ENCODE assay signal across 1 cellular context in the genomic region with DNA sequence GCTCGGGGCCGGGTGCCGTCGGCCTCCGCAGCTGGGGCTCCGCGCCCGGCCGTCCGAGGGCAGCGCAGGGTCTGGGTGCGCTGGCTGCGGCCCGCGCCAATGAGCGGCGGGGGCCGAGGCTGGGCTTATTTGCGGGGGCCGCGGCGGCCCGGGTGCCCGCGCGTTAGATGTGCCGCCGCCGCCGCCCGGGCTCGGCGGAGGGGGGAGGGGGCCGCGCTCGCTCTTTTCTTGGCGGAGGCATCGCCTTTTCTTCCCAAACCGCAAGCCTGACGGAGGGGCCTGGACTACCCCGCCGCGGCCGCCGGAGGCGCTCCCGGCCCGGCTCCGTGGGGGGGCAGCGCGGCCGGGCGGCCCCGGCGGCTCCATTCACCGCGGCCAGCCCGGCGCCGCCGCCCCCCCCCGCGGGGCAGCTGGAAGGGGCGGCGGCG.
TF ChIP-seq lines count a peak whose summit lies in the region.

A gene (minus strand): TSS at position 101 of the 428 bp plus-strand sequence. CDS start 278 bp downstream, outside the sequence.

TF ChIP-seq in HepG2, 621 proteins besides CTCF, POLR2A, EP300 and RAD21 (continued from another document and continues in another):
- TF ChIP-seq PHF20 (CRISPR knock-in tag; IDR thresholded peaks at IDR 0.05), result no peak
- no peak for TF ChIP-seq ETV6 (CRISPR knock-in tag; conservative IDR thresholded peaks at IDR 0.05)
- TF ChIP-seq, protein P1, sequence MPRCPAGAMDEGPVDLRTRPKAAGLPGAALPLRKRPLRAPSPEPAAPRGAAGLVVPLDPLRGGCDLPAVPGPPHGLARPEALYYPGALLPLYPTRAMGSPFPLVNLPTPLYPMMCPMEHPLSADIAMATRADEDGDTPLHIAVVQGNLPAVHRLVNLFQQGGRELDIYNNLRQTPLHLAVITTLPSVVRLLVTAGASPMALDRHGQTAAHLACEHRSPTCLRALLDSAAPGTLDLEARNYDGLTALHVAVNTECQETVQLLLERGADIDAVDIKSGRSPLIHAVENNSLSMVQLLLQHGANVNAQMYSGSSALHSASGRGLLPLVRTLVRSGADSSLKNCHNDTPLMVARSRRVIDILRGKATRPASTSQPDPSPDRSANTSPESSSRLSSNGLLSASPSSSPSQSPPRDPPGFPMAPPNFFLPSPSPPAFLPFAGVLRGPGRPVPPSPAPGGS (CRISPR knock-in tag; IDR thresholded peaks at IDR 0.05), result no peak; the same call in 1 of the 2 replicates
- TF ChIP-seq, protein P2, sequence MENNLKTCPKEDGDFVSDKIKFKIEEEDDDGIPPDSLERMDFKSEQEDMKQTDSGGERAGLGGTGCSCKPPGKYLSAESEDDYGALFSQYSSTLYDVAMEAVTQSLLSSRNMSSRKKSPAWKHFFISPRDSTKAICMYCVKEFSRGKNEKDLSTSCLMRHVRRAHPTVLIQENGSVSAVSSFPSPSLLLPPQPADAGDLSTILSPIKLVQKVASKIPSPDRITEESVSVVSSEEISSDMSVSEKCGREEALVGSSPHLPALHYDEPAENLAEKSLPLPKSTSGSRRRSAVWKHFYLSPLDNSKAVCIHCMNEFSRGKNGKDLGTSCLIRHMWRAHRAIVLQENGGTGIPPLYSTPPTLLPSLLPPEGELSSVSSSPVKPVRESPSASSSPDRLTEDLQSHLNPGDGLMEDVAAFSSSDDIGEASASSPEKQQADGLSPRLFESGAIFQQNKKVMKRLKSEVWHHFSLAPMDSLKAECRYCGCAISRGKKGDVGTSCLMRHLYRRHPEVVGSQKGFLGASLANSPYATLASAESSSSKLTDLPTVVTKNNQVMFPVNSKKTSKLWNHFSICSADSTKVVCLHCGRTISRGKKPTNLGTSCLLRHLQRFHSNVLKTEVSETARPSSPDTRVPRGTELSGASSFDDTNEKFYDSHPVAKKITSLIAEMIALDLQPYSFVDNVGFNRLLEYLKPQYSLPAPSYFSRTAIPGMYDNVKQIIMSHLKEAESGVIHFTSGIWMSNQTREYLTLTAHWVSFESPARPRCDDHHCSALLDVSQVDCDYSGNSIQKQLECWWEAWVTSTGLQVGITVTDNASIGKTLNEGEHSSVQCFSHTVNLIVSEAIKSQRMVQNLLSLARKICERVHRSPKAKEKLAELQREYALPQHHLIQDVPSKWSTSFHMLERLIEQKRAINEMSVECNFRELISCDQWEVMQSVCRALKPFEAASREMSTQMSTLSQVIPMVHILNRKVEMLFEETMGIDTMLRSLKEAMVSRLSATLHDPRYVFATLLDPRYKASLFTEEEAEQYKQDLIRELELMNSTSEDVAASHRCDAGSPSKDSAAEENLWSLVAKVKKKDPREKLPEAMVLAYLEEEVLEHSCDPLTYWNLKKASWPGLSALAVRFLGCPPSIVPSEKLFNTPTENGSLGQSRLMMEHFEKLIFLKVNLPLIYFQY (CRISPR knock-in tag; IDR thresholded peaks at IDR 0.05; ENCODE audit: borderline replicate concordance), result no peak
- TF ChIP-seq, protein P3, sequence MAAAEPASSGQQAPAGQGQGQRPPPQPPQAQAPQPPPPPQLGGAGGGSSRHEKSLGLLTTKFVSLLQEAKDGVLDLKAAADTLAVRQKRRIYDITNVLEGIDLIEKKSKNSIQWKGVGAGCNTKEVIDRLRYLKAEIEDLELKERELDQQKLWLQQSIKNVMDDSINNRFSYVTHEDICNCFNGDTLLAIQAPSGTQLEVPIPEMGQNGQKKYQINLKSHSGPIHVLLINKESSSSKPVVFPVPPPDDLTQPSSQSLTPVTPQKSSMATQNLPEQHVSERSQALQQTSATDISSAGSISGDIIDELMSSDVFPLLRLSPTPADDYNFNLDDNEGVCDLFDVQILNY (CRISPR knock-in tag; conservative IDR thresholded peaks at IDR 0.05), result no peak
- TF ChIP-seq POLR2G (IDR thresholded peaks at IDR 0.05; ENCODE audit: low read depth, low read length), result 0 out of 2 replicates have a peak, but pooled peaks have one; percentile 24
- peak; percentile 92 for TF ChIP-seq SKI (IDR thresholded peaks at IDR 0.05; ENCODE audit: partially characterized antibody)
- TF ChIP-seq SALL2 (CRISPR knock-in tag; IDR thresholded peaks at IDR 0.05), result no peak
- no peak for TF ChIP-seq NBN (conservative IDR thresholded peaks at IDR 0.05)
- TF ChIP-seq, protein P4, sequence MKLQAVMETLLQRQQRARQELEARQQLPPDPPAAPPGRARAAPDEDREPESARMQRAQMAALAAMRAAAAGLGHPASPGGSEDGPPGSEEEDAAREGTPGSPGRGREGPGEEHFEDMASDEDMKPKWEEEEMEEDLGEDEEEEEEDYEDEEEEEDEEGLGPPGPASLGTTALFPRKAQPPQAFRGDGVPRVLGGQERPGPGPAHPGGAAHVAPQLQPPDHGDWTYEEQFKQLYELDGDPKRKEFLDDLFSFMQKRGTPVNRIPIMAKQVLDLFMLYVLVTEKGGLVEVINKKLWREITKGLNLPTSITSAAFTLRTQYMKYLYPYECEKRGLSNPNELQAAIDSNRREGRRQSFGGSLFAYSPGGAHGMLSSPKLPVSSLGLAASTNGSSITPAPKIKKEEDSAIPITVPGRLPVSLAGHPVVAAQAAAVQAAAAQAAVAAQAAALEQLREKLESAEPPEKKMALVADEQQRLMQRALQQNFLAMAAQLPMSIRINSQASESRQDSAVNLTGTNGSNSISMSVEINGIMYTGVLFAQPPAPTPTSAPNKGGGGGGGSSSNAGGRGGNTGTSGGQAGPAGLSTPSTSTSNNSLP (IDR thresholded peaks at IDR 0.05; ENCODE audit: low read depth, low read length), result no peak
- TF ChIP-seq, protein P5, sequence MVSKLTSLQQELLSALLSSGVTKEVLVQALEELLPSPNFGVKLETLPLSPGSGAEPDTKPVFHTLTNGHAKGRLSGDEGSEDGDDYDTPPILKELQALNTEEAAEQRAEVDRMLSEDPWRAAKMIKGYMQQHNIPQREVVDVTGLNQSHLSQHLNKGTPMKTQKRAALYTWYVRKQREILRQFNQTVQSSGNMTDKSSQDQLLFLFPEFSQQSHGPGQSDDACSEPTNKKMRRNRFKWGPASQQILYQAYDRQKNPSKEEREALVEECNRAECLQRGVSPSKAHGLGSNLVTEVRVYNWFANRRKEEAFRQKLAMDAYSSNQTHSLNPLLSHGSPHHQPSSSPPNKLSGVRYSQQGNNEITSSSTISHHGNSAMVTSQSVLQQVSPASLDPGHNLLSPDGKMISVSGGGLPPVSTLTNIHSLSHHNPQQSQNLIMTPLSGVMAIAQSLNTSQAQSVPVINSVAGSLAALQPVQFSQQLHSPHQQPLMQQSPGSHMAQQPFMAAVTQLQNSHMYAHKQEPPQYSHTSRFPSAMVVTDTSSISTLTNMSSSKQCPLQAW (CRISPR knock-in tag; IDR thresholded peaks at IDR 0.05), result no peak
- no peak; the same call in 1 of the 2 replicates for TF ChIP-seq ZSCAN31 (CRISPR knock-in tag; IDR thresholded peaks at IDR 0.05; ENCODE audit: low read depth)
- TF ChIP-seq FOXO1 (CRISPR knock-in tag; IDR thresholded peaks at IDR 0.05), result peak; percentile 2; the same call in 1 of the 2 replicates
- TF ChIP-seq SIN3A (IDR thresholded peaks at IDR 0.05; ENCODE audit: borderline replicate concordance, low read depth, low read length), result peak; percentile 49; the same call in 1 of the 2 replicates
- no peak for TF ChIP-seq NFE2 (CRISPR knock-in tag; IDR thresholded peaks at IDR 0.05)
- TF ChIP-seq TEAD2 (CRISPR knock-in tag; IDR thresholded peaks at IDR 0.05), result no peak
- TF ChIP-seq ZNF598 (CRISPR knock-in tag; IDR thresholded peaks at IDR 0.05; ENCODE audit: borderline replicate concordance), result no peak
- no peak for TF ChIP-seq SIX1 (CRISPR knock-in tag; IDR thresholded peaks at IDR 0.05; ENCODE audit: borderline replicate concordance)
- TF ChIP-seq MEIS2 (CRISPR knock-in tag; IDR thresholded peaks at IDR 0.05), result peak; percentile 34; the same call in 1 of the 2 replicates
- 0 out of 2 replicates have a peak, but pooled peaks have one; percentile 49 for TF ChIP-seq ZNF773 (CRISPR knock-in tag; IDR thresholded peaks at IDR 0.05; ENCODE audit: borderline replicate concordance)
- TF ChIP-seq PAF1 (CRISPR knock-in tag; IDR thresholded peaks at IDR 0.05), result no peak
- no peak for TF ChIP-seq ZNF781 (CRISPR knock-in tag; IDR thresholded peaks at IDR 0.05; ENCODE audit: borderline replicate concordance, not compliant biosample characterization)
- 0 out of 2 replicates have a peak, but pooled peaks have one; percentile 49 for TF ChIP-seq ZSCAN20 (CRISPR knock-in tag; IDR thresholded peaks at IDR 0.05; ENCODE audit: borderline replicate concordance)
- no peak for TF ChIP-seq PPARG (CRISPR knock-in tag; conservative IDR thresholded peaks at IDR 0.05)
- no peak for TF ChIP-seq ETV5 (CRISPR knock-in tag; IDR thresholded peaks at IDR 0.05; ENCODE audit: borderline replicate concordance)
- no peak for TF ChIP-seq ZNF724P (CRISPR knock-in tag; IDR thresholded peaks at IDR 0.05; ENCODE audit: borderline replicate concordance)
- TF ChIP-seq, protein P6, sequence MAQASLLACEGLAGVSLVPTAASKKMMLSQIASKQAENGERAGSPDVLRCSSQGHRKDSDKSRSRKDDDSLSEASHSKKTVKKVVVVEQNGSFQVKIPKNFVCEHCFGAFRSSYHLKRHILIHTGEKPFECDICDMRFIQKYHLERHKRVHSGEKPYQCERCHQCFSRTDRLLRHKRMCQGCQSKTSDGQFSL (CRISPR knock-in tag; IDR thresholded peaks at IDR 0.05), result peak; percentile 98
- TF ChIP-seq, protein P7, sequence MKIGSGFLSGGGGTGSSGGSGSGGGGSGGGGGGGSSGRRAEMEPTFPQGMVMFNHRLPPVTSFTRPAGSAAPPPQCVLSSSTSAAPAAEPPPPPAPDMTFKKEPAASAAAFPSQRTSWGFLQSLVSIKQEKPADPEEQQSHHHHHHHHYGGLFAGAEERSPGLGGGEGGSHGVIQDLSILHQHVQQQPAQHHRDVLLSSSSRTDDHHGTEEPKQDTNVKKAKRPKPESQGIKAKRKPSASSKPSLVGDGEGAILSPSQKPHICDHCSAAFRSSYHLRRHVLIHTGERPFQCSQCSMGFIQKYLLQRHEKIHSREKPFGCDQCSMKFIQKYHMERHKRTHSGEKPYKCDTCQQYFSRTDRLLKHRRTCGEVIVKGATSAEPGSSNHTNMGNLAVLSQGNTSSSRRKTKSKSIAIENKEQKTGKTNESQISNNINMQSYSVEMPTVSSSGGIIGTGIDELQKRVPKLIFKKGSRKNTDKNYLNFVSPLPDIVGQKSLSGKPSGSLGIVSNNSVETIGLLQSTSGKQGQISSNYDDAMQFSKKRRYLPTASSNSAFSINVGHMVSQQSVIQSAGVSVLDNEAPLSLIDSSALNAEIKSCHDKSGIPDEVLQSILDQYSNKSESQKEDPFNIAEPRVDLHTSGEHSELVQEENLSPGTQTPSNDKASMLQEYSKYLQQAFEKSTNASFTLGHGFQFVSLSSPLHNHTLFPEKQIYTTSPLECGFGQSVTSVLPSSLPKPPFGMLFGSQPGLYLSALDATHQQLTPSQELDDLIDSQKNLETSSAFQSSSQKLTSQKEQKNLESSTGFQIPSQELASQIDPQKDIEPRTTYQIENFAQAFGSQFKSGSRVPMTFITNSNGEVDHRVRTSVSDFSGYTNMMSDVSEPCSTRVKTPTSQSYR (CRISPR knock-in tag; IDR thresholded peaks at IDR 0.05; ENCODE audit: borderline replicate concordance), result peak; percentile 83
- TF ChIP-seq, protein P8, sequence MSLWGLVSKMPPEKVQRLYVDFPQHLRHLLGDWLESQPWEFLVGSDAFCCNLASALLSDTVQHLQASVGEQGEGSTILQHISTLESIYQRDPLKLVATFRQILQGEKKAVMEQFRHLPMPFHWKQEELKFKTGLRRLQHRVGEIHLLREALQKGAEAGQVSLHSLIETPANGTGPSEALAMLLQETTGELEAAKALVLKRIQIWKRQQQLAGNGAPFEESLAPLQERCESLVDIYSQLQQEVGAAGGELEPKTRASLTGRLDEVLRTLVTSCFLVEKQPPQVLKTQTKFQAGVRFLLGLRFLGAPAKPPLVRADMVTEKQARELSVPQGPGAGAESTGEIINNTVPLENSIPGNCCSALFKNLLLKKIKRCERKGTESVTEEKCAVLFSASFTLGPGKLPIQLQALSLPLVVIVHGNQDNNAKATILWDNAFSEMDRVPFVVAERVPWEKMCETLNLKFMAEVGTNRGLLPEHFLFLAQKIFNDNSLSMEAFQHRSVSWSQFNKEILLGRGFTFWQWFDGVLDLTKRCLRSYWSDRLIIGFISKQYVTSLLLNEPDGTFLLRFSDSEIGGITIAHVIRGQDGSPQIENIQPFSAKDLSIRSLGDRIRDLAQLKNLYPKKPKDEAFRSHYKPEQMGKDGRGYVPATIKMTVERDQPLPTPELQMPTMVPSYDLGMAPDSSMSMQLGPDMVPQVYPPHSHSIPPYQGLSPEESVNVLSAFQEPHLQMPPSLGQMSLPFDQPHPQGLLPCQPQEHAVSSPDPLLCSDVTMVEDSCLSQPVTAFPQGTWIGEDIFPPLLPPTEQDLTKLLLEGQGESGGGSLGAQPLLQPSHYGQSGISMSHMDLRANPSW (CRISPR knock-in tag; IDR thresholded peaks at IDR 0.05; ENCODE audit: borderline replicate concordance), result no peak
- TF ChIP-seq ZMAT3 (CRISPR knock-in tag; conservative IDR thresholded peaks at IDR 0.05), result no peak
- TF ChIP-seq, protein P9, sequence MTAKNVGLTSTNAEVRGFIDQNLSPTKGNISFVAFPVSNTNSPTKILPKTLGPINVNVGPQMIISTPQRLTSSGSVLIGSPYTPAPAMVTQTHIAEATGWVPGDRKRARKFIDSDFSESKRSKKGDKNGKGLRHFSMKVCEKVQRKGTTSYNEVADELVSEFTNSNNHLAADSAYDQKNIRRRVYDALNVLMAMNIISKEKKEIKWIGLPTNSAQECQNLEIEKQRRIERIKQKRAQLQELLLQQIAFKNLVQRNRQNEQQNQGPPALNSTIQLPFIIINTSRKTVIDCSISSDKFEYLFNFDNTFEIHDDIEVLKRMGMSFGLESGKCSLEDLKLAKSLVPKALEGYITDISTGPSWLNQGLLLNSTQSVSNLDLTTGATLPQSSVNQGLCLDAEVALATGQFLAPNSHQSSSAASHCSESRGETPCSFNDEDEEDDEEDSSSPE (CRISPR knock-in tag; IDR thresholded peaks at IDR 0.05), result no peak
- no peak for TF ChIP-seq YY1 (IDR thresholded peaks at IDR 0.05; ENCODE audit: insufficient read depth, insufficient replicate concordance, low read depth, low read length)
- TF ChIP-seq ZNF543 (CRISPR knock-in tag; IDR thresholded peaks at IDR 0.05), result 0 out of 2 replicates have a peak, but pooled peaks have one; percentile 13
- TF ChIP-seq ATM (IDR thresholded peaks at IDR 0.05; ENCODE audit: borderline replicate concordance), result no peak
- TF ChIP-seq CAMTA2 (CRISPR knock-in tag; IDR thresholded peaks at IDR 0.05; ENCODE audit: borderline replicate concordance), result no peak
- TF ChIP-seq NR1H2 (CRISPR knock-in tag; IDR thresholded peaks at IDR 0.05; ENCODE audit: borderline replicate concordance, low read depth), result no peak
